In genomic region chr12:6450869-6451347, GRCh38 we compare ENCODE assay signal across 1 cellular context.
TF ChIP-seq lines count a peak whose summit lies in the region.

No MANE protein-coding gene starts in this region.

TF ChIP-seq in GM23338, 12 proteins besides CTCF, POLR2A, EP300 and RAD21 (continued from another document):
- TF ChIP-seq CREB1 (CRISPR knock-in tag; IDR thresholded peaks at IDR 0.05; ENCODE audit: low read depth), result 0 out of 2 replicates have a peak, but pooled peaks have one; percentile 11
